ENCODE assay signal across 19 cellular contexts in genomic region chr12:115380509-115381120, GRCh38.
"Had no signal": no experiment of that assay in that cellular context is flagged by ENCODE, and none has a peak within 500 bp of the region (broad histone marks: within the 10 kb centered on the region; RNA-seq: fewer than 3 reads in every experiment).

No MANE protein-coding gene starts in this region.

- H3K4me3 ChIP-seq: colonic mucosa, lower lobe of right lung, ovary, suprapubic skin, upper lobe of right lung had no signal

- DNase-seq: activated CD4-positive, alpha-beta T cell treated with anti-CD3 and anti-CD28 coated beads, Interleukin-2, amount 10 ng/mL, durations not matched to agents 24 days and 14 days; activated CD4-positive, CD25-positive, alpha-beta regulatory T cell; activated CD8-positive, alpha-beta memory T cell treated with anti-CD3 and anti-CD28 coated beads, Interleukin-2, amount 50 U/mL, for 4 hours; activated CD8-positive, alpha-beta T cell treated with anti-CD3 and anti-CD28 coated beads, Interleukin-2, amount 10 ng/mL, durations not matched to agents 7 days and 5 days; activated gamma-delta T cell treated with Interleukin-2 at 50 U/mL for 16 hours; activated naive CD8-positive, alpha-beta T cell treated with anti-CD3 and anti-CD28 coated beads for 36 hours; activated T-cell treated with anti-CD3 and anti-CD28 coated beads, Interleukin-2, amount 50 U/mL, for 72 hours; central memory CD4-positive, alpha-beta T cell; colonic mucosa; foreskin melanocyte; head of caudate nucleus; immature natural killer cell; lower lobe of right lung; naive B cell; ovary; T-helper 2 cell; upper lobe of right lung had no signal

- ATAC-seq: activated CD8-positive, alpha-beta T cell treated with anti-CD3 and anti-CD28 coated beads, Interleukin-2, amount 10 ng/mL, durations not matched to agents 7 days and 5 days; activated T-cell treated with anti-CD3 and anti-CD28 coated beads, Interleukin-2, amount 50 U/mL, for 72 hours; lower lobe of right lung; sciatic nerve; upper lobe of right lung had no signal
